10 cellular contexts compared by ENCODE assay signal in genomic region chr10:69093933-69094332, GRCh38. TPM values are rescaled to one million over a fixed set of nuclear protein-coding genes. Genes with fewer than 3 reads are reported as not detected.
A peak's percentile ranks its signal among the peaks of the same experiment; 100 is the strongest.
DNase-seq lines count a peak whose midpoint lies in the region; ATAC-seq and TF ChIP-seq lines count a peak whose summit lies in the region.
"Had no signal": no experiment of that assay in that cellular context is flagged by ENCODE, and none has a peak within 500 bp of the region (broad histone marks: within the 10 kb centered on the region; RNA-seq: fewer than 3 reads in every experiment).

No MANE protein-coding gene starts in this region.

- no peaks in the 10 kb centered on the region; the same call in 1 of the 2 replicates for H3K36me3 ChIP-seq in MM.1S (replicated peaks; ENCODE audit: insufficient read depth, low read length)
- H3K36me3 ChIP-seq: tibial artery had no signal

- H3K4me1 Mint-ChIP-seq in central memory CD8-positive, alpha-beta T cell = peaks cover 55% of the 10 kb centered on the region
- peaks cover 74% of the 10 kb centered on the region in 2 donors for H3K4me1 Mint-ChIP-seq in natural killer cell

- H3K4me2 ChIP-seq in MM.1S (ENCODE audit: low read depth, low read length) = no peak overlapping the region

- H3K27me3 Mint-ChIP-seq in central memory CD8-positive, alpha-beta T cell = no peaks in the 10 kb centered on the region
- no peaks in the 10 kb centered on the region for H3K27me3 Mint-ChIP-seq in natural killer cell (ENCODE audit: low read depth in 2 of 2)

- no peak overlapping the region for H2AFZ ChIP-seq in MM.1S (ENCODE audit: low read length)

- H3K9me3 Mint-ChIP-seq in central memory CD8-positive, alpha-beta T cell = no peaks in the 10 kb centered on the region
- H3K9me3 Mint-ChIP-seq in natural killer cell = no peaks in the 10 kb centered on the region

- peaks cover 95% of the 10 kb centered on the region for H3K79me2 ChIP-seq in MM.1S (ENCODE audit: low read length)

- peak overlapping the region; percentile 63 for H3K4me3 Mint-ChIP-seq in central memory CD8-positive, alpha-beta T cell
- H3K4me3 Mint-ChIP-seq in natural killer cell = peak overlapping the region; percentile 89

- H3K27ac ChIP-seq in MM.1S (ENCODE audit: low read length) = peak overlapping the region; percentile 12; the same call in 1 of the 2 replicates
- H3K27ac ChIP-seq: 22Rv1, tibial artery had no signal

- ATAC-seq in central memory CD8-positive, alpha-beta T cell (replicated peaks; ENCODE audit: extremely low read depth, poor library complexity, severe bottlenecking) = no peak
- ATAC-seq in natural killer cell (no peak), HG02870 (IDR thresholded peaks at IDR 0.05; ENCODE audit: unreplicated experiment) (no peak)

- H3K27me3 ChIP-seq in MM.1S (replicated peaks; ENCODE audit: insufficient read depth, low read length) = no peaks in the 10 kb centered on the region
- H3K27me3 ChIP-seq: tibial artery had no signal

- TF ChIP-seq CTCF in MM.1S (IDR thresholded peaks at IDR 0.05; ENCODE audit: low read length) (no peak), natural killer cell (IDR thresholded peaks at IDR 0.05) (no peak), GM13977 (IDR thresholded peaks at IDR 0.05; ENCODE audit: extremely low read depth, insufficient read depth, missing control alignments) (no peak)

- H3F3A ChIP-seq in MM.1S (ENCODE audit: insufficient read depth, low read length) = peaks cover 41% of the 10 kb centered on the region

- in situ Hi-C loops in GM13977 (cut with MboI; ENCODE audit: low pct_unique_long_range_greater_than_20kb, low sequenced_read_pairs, unreplicated experiment) = loop anchor here (5.0 kb wide), 1 partner anchor 87 kb away; no protein-coding TSS in a partner anchor

- H3K27ac Mint-ChIP-seq in central memory CD8-positive, alpha-beta T cell (ENCODE audit: low read depth) = peak overlapping the region; percentile 99
- H3K27ac Mint-ChIP-seq in natural killer cell = peak overlapping the region; percentile 96

- H3K36me3 Mint-ChIP-seq in central memory CD8-positive, alpha-beta T cell (ENCODE audit: insufficient read depth) = peaks cover 61% of the 10 kb centered on the region
- H3K36me3 Mint-ChIP-seq in natural killer cell = peaks cover 8% of the 10 kb centered on the region

- no peaks in the 10 kb centered on the region for H3K9me2 ChIP-seq in MM.1S (replicated peaks; ENCODE audit: insufficient read depth, low read length)

- H3K9me3 ChIP-seq in MM.1S (replicated peaks; ENCODE audit: insufficient read depth, low read length) = no peaks in the 10 kb centered on the region
- H3K9me3 ChIP-seq: tibial artery had no signal

- no peak overlapping the region for H3K9ac ChIP-seq in MM.1S (ENCODE audit: low read length)

- peaks cover 17% of the 10 kb centered on the region; the same call in 1 of the 2 replicates for H4K20me1 ChIP-seq in MM.1S (ENCODE audit: insufficient read depth, low read length)

- peak; percentile 13 for DNase-seq in DMS 273 (lab: John Stamatoyannopoulos, UW; ENCODE audit: unreplicated experiment)
- DNase-seq in DMS 273 treated with DMSO at 0.1 percent for 48 hours (lab: John Stamatoyannopoulos, UW) = no peak
- DNase-seq in MM.1S = no peak
- DNase-seq in central memory CD8-positive, alpha-beta T cell (ENCODE audit: low spot score in 2 of 2) = no peak
- DNase-seq in natural killer cell = no peak
- DNase-seq in NCI-H1092 (lab: John Stamatoyannopoulos, UW) = no peak
- DNase-seq in GM13977 (ENCODE audit: low spot score) = no peak

- H3K4me1 ChIP-seq in MM.1S (ENCODE audit: low read length) = peaks cover 26% of the 10 kb centered on the region

- intact Hi-C loops in natural killer cell (cut with micrococcal nuclease) = loop anchor here (1.0 to 2.0 kb wide), 3 partner anchors 7 to 129 kb away; no protein-coding TSS in a partner anchor

- no peak overlapping the region for H3K4me3 ChIP-seq in MM.1S (ENCODE audit: low read length)
- H3K4me3 ChIP-seq: tibial artery had no signal

RNA-seq across cellular contexts. Expression of gene SRGN, which starts 6.0 kb away (rescaled TPM):
- 100 to 1,000 TPM; 636 to 954 (median 778) TPM for total RNA-seq in natural killer cell

RNA-seq across cellular contexts. Expression of gene VPS26A, which starts 30.0 kb away (rescaled TPM):
- 10 to 100 TPM; 62.6 to 86.4 (median 86.2) TPM for total RNA-seq in natural killer cell
